ENCODE assay signal across 1 cellular context in the genomic region with DNA sequence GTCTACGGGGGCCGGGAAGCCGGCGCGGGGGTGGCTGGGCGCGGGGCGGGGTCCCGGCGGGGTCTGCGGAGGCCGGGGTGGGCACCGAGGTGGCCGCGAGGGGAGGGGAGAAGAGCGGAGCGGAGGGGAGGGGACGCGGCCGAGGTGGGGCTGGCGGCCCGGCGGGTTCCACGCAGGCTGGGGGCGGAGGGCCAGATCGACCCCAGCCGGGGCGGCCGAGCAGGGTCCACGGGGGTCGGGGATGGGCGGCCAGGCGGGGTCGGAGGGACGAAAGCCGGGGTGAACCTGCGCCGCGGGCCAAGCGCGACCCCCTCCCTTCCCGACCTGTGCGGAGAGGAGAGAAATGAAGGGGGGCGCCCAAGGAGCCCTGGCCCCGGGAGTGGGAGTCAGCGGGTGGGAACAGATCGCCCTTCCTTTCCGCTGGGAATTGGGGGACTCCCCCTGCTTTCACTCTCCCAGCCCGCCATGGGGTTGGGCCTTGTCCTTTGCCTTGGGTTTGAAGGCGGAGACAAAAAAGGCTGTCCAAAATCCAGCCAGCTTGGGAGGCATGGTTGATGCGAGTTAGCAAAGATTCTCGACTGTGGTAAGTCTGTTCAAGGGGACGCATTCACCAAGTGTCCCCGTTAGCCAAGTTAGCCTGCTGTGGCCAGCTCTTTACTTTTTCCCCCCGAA.
TF ChIP-seq lines count a peak whose summit lies in the region.

No MANE protein-coding gene starts in this region.

TF ChIP-seq in HepG2, 621 proteins besides CTCF, POLR2A, EP300 and RAD21 (continued from another document):
- TF ChIP-seq, protein P1, sequence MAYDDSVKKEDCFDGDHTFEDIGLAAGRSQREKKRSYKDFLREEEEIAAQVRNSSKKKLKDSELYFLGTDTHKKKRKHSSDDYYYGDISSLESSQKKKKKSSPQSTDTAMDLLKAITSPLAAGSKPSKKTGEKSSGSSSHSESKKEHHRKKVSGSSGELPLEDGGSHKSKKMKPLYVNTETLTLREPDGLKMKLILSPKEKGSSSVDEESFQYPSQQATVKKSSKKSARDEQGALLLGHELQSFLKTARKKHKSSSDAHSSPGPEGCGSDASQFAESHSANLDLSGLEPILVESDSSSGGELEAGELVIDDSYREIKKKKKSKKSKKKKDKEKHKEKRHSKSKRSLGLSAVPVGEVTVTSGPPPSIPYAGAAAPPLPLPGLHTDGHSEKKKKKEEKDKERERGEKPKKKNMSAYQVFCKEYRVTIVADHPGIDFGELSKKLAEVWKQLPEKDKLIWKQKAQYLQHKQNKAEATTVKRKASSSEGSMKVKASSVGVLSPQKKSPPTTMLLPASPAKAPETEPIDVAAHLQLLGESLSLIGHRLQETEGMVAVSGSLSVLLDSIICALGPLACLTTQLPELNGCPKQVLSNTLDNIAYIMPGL (CRISPR knock-in tag; IDR thresholded peaks at IDR 0.05; ENCODE audit: borderline replicate concordance in 1 of 2, low read depth in 1 of 2), result peak in 1 of 2 experiments; percentile 50; a peak in 1 of 4 replicates
- TF ChIP-seq ZNF343 (CRISPR knock-in tag; IDR thresholded peaks at IDR 0.05) (no peak), PHF20 (CRISPR knock-in tag; IDR thresholded peaks at IDR 0.05) (no peak), SUZ12 (IDR thresholded peaks at IDR 0.05; ENCODE audit: low read depth, low read length) (no peak)
- TF ChIP-seq, protein P2, sequence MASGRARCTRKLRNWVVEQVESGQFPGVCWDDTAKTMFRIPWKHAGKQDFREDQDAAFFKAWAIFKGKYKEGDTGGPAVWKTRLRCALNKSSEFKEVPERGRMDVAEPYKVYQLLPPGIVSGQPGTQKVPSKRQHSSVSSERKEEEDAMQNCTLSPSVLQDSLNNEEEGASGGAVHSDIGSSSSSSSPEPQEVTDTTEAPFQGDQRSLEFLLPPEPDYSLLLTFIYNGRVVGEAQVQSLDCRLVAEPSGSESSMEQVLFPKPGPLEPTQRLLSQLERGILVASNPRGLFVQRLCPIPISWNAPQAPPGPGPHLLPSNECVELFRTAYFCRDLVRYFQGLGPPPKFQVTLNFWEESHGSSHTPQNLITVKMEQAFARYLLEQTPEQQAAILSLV (CRISPR knock-in tag; IDR thresholded peaks at IDR 0.05; ENCODE audit: borderline replicate concordance), result peak; percentile 46; the same call in 1 of the 2 replicates
